Comparison of ENCODE assay signal across 34 cellular contexts in the genomic region with DNA sequence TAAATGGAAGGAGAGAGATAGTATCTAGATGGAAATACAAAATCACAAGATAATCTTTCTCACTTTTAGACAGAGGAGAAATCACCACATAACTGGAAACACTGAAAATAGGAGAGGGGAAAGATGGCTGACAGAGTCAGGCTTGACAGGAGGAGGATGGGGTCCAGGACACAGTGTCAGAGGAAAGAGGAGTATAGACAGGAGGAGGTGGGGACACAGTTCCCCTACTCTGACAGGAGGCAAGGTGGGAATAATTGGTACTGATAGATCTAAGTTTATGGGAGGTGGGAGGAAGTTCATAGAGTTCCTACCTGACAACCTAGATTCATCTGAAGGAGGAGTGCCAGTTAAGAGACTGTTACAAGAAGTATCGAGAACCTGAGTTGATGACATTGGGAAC.
"Had no signal": no experiment of that assay in that cellular context is flagged by ENCODE, and none has a peak within 500 bp of the region (broad histone marks: within the 10 kb centered on the region; RNA-seq: fewer than 3 reads in every experiment).

No MANE protein-coding gene starts in this region.

- DNase-seq: Karpas-422, Kasumi-1, MG63, MM.1S, MV-4-11, NCI-H1048, NCI-H1092, NCI-H1092 treated with DMSO at 0.1 percent for 48 hours, NCI-H1105, NCI-H1105 treated with DMSO at 0.1 percent for 48 hours, NCI-H1417, NCI-H1417 treated with DMSO at 0.1 percent for 48 hours, NCI-H1436, NCI-H1436 treated with DMSO at 0.1 percent for 48 hours, NCI-H146, NCI-H1694, NCI-H1694 treated with DMSO at 0.1 percent for 48 hours, NCI-H187, NCI-H187 treated with DMSO at 0.1 percent for 48 hours, NCI-H1930, NCI-H2029, NCI-H2029 treated with DMSO at 0.1 percent for 48 hours, NCI-H2081, NCI-H2081 treated with DMSO at 0.1 percent for 48 hours, NCI-H2107, NCI-H2171, NCI-H2171 treated with DMSO at 0.1 percent for 48 hours, NCI-H2227 treated with DMSO at 0.1 percent for 48 hours, NCI-H226, NCI-H345, NCI-H446, NCI-H446 treated with DMSO at 0.1 percent for 48 hours, NCI-H510A, NCI-H510A treated with DMSO at 0.1 percent for 48 hours had no signal
